10 cellular contexts compared by ENCODE assay signal in the genomic region with DNA sequence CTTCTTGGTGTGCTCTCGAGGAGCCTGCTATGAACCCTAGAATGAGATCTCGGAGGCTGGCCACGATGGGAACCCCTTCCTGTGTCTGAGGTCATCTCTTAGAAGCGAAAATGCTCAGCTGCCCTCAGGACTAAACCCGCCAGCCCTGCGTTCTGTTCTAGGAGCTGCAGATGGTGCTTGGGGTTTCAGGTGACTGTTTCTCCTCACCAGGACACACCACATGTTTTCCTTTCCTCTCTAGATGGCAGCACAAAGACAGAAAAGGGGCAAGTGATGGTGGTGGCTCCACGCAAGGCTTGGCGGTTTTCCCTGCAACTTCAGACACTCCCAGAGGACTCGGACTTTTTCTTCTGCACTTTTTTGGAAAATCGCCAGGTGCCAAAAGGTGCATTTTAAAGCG.
DNase-seq lines count a peak whose midpoint lies in the region; TF ChIP-seq lines count a peak whose summit lies in the region.
"Had no signal": no experiment of that assay in that cellular context is flagged by ENCODE, and none has a peak within 500 bp of the region (broad histone marks: within the 10 kb centered on the region; RNA-seq: fewer than 3 reads in every experiment).

No MANE protein-coding gene starts in this region.

- H3K27me3 ChIP-seq in WERI-Rb-1 (ENCODE audit: insufficient read depth, low read depth, severe bottlenecking) (no peaks in the 10 kb centered on the region), iPS DF 6.9 (ENCODE audit: control insufficient read depth, insufficient read depth, low read length) (no peaks in the 10 kb centered on the region)

- CTCF ChIA-PET in Calu3 (lab: Charles Lee): no interaction called here
- CTCF ChIA-PET in activated naive CD4-positive, alpha-beta T cell treated with anti-CD3 and anti-CD28 coated beads, Interleukin-2, amount 10 ng/mL, durations not matched to agents 7 days and 5 days (lab: Charles Lee): interaction anchor here (1.2 kb wide), 1 partner anchor 19 kb away, joined by 3 read pairs; no protein-coding TSS in a partner anchor

- TF ChIP-seq CTCF in C4-2B (conservative IDR thresholded peaks at IDR 0.05) (peak; percentile 23), LNCaP clone FGC (IDR thresholded peaks at IDR 0.05; ENCODE audit: control insufficient read depth, extremely low read depth, insufficient read depth) (peak; percentile 52), WERI-Rb-1 (IDR thresholded peaks at IDR 0.05; ENCODE audit: low read depth, low read length) (peak; percentile 29; the same call in 1 of the 2 replicates), Calu3 (IDR thresholded peaks at IDR 0.05; ENCODE audit: unreplicated experiment) (no peak)

- intact Hi-C loops in Calu3 (cut with micrococcal nuclease; ENCODE audit: unreplicated experiment): no loop called here

- no peaks in the 10 kb centered on the region for H3K9me3 ChIP-seq in WERI-Rb-1 (ENCODE audit: severe bottlenecking)
- no peaks in the 10 kb centered on the region for H3K9me3 ChIP-seq in iPS DF 6.9 (ENCODE audit: control insufficient read depth, insufficient read depth, low read length)

- H3K4me1 ChIP-seq in iPS DF 6.9 (ENCODE audit: control insufficient read depth, insufficient read depth, low read length): no peaks in the 10 kb centered on the region

- no peaks in the 10 kb centered on the region for H3K27me3 Mint-ChIP-seq in Calu3 (ENCODE audit: unreplicated experiment)
- no peaks in the 10 kb centered on the region for H3K27me3 Mint-ChIP-seq in activated naive CD4-positive, alpha-beta T cell treated with anti-CD3 and anti-CD28 coated beads, Interleukin-2, amount 10 ng/mL, durations not matched to agents 7 days and 5 days

- H3K27ac ChIP-seq in C4-2B (no peak overlapping the region), WERI-Rb-1 (no peak overlapping the region), iPS DF 6.9 (ENCODE audit: low read length) (no peak overlapping the region)
- H3K27ac ChIP-seq: HL-60 had no signal

- H3K36me3 Mint-ChIP-seq in Calu3 (ENCODE audit: insufficient read depth, unreplicated experiment): no peaks in the 10 kb centered on the region
- peaks cover 58% of the 10 kb centered on the region for H3K36me3 Mint-ChIP-seq in activated naive CD4-positive, alpha-beta T cell treated with anti-CD3 and anti-CD28 coated beads, Interleukin-2, amount 10 ng/mL, durations not matched to agents 7 days and 5 days

- H3K9me3 Mint-ChIP-seq in Calu3 (ENCODE audit: low read depth, unreplicated experiment): no peaks in the 10 kb centered on the region
- H3K9me3 Mint-ChIP-seq in activated naive CD4-positive, alpha-beta T cell treated with anti-CD3 and anti-CD28 coated beads, Interleukin-2, amount 10 ng/mL, durations not matched to agents 7 days and 5 days: no peaks in the 10 kb centered on the region
- H3K9me3 Mint-ChIP-seq: activated T-cell treated with anti-CD3 and anti-CD28 coated beads, Interleukin-2, amount 50 U/mL, for 72 hours had no signal

- WGBS in iPS DF 6.9 (ENCODE audit: insufficient coverage, insufficient read length): no CpG with 5 or more reads among the region's 11 CpGs

- no peak overlapping the region for H3K27ac Mint-ChIP-seq in Calu3 (ENCODE audit: unreplicated experiment)
- no peak overlapping the region for H3K27ac Mint-ChIP-seq in activated naive CD4-positive, alpha-beta T cell treated with anti-CD3 and anti-CD28 coated beads, Interleukin-2, amount 10 ng/mL, durations not matched to agents 7 days and 5 days
- H3K27ac Mint-ChIP-seq: activated T-cell treated with anti-CD3 and anti-CD28 coated beads, Interleukin-2, amount 50 U/mL, for 72 hours had no signal

- H3K4me3 Mint-ChIP-seq in Calu3 (ENCODE audit: low read depth, unreplicated experiment): no peak overlapping the region
- no peak overlapping the region for H3K4me3 Mint-ChIP-seq in activated naive CD4-positive, alpha-beta T cell treated with anti-CD3 and anti-CD28 coated beads, Interleukin-2, amount 10 ng/mL, durations not matched to agents 7 days and 5 days
- H3K4me3 Mint-ChIP-seq: activated T-cell treated with anti-CD3 and anti-CD28 coated beads, Interleukin-2, amount 50 U/mL, for 72 hours had no signal

- BruUV-seq in Calu3 (replicated peaks; lab: Mats Ljungman, UMichigan): no TSS peak

- H3K36me3 ChIP-seq in WERI-Rb-1: no peaks in the 10 kb centered on the region
- H3K36me3 ChIP-seq in iPS DF 6.9 (ENCODE audit: control insufficient read depth, insufficient read depth, low read length): no peaks in the 10 kb centered on the region

- H3K4me3 ChIP-seq in LNCaP clone FGC (ENCODE audit: low read depth, low read length): no peak overlapping the region
- no peak overlapping the region for H3K4me3 ChIP-seq in WERI-Rb-1 (ENCODE audit: low read depth, low read length)
- H3K4me3 ChIP-seq in iPS DF 6.9 (ENCODE audit: low read length): no peak overlapping the region

- no peaks in the 10 kb centered on the region for H3K4me1 Mint-ChIP-seq in Calu3 (ENCODE audit: low read depth, unreplicated experiment)
- no peaks in the 10 kb centered on the region for H3K4me1 Mint-ChIP-seq in activated naive CD4-positive, alpha-beta T cell treated with anti-CD3 and anti-CD28 coated beads, Interleukin-2, amount 10 ng/mL, durations not matched to agents 7 days and 5 days

- DNase-seq in LNCaP clone FGC (ENCODE audit: low read depth) (no peak), WERI-Rb-1 (peak; percentile 17), iPS DF 6.9 (ENCODE audit: low read depth, low spot score) (peak; percentile 39), Calu3 (no peak), NCI-H128 (lab: John Stamatoyannopoulos, UW; ENCODE audit: unreplicated experiment) (no peak)
- DNase-seq in activated effector memory CD4-positive, alpha-beta T cell treated with anti-CD3 and anti-CD28 coated beads, Interleukin-2, amount 50 U/mL, for 16 hours: no peak
- DNase-seq in activated naive CD4-positive, alpha-beta T cell treated with anti-CD3 and anti-CD28 coated beads, Interleukin-2, amount 10 ng/mL, durations not matched to agents 7 days and 5 days: no peak
- DNase-seq: activated T-cell treated with anti-CD3 and anti-CD28 coated beads, Interleukin-2, amount 50 U/mL, for 72 hours had no signal

Comparison
In these comparisons a context has a peak if more than half of its experiments do, and no peak if none do; other contexts are left out.
1. DNase-seq: peak in WERI-Rb-1 (single experiment) and iPS DF 6.9 (single experiment); none in LNCaP clone FGC (single experiment), Calu3 (single experiment), activated effector memory CD4-positive, alpha-beta T cell treated with anti-CD3 and anti-CD28 coated beads, Interleukin-2, amount 50 U/mL, for 16 hours (single experiment), NCI-H128 (single experiment) and activated naive CD4-positive, alpha-beta T cell treated with anti-CD3 and anti-CD28 coated beads, Interleukin-2, amount 10 ng/mL, durations not matched to agents 7 days and 5 days (single experiment).